ENCODE assay signal across 1 cellular context in genomic region chr5:14379739-14380497, GRCh38.
TF ChIP-seq lines count a peak whose summit lies in the region.

No MANE protein-coding gene starts in this region.

TF ChIP-seq in IMR-90, 13 proteins besides CTCF, POLR2A, EP300 and RAD21 (continued from another document):
- TF ChIP-seq USF2 (IDR thresholded peaks at IDR 0.05; ENCODE audit: low read depth, low read length) (no peak), RFX5 (IDR thresholded peaks at IDR 0.05; ENCODE audit: low read depth, low read length) (no peak), ELK1 (IDR thresholded peaks at IDR 0.05; ENCODE audit: borderline replicate concordance, low read depth, low read length) (no peak), BHLHE40 (IDR thresholded peaks at IDR 0.05; ENCODE audit: low read depth, low read length) (no peak), CHD1 (IDR thresholded peaks at IDR 0.05; ENCODE audit: low read depth, low read length) (no peak)
